ENCODE assay signal across 15 cellular contexts in genomic region chr2:169173876-169174275, GRCh38.
DNase-seq lines count a peak whose midpoint lies in the region; ATAC-seq and TF ChIP-seq lines count a peak whose summit lies in the region.
"Had no signal": no experiment of that assay in that cellular context is flagged by ENCODE, and none has a peak within 500 bp of the region (broad histone marks: within the 10 kb centered on the region; RNA-seq: fewer than 3 reads in every experiment).

No MANE protein-coding gene starts in this region.

- no peak for TF ChIP-seq CTCF in BE2C (IDR thresholded peaks at IDR 0.05; ENCODE audit: low read depth, low read length)

- no peaks in the 10 kb centered on the region for H3K9me3 ChIP-seq in BE2C
- H3K9me3 ChIP-seq: Peyer's patch had no signal

- H3K4me3 ChIP-seq in BE2C (ENCODE audit: low read depth, low read length), result no peak overlapping the region
- H3K4me3 ChIP-seq: Peyer's patch had no signal

- no peaks in the 10 kb centered on the region for H3K4me1 ChIP-seq in BE2C
- H3K4me1 ChIP-seq: Peyer's patch had no signal

- H3K36me3 ChIP-seq in BE2C, result no peaks in the 10 kb centered on the region
- H3K36me3 ChIP-seq: Peyer's patch had no signal

- ATAC-seq in HG02588 (IDR thresholded peaks at IDR 0.05; ENCODE audit: unreplicated experiment) (no peak), HG02884 (IDR thresholded peaks at IDR 0.05; ENCODE audit: unreplicated experiment) (no peak)

- H3K27me3 ChIP-seq in BE2C, result no peaks in the 10 kb centered on the region
- H3K27me3 ChIP-seq: Peyer's patch had no signal

- DNase-seq in NCI-H748 (lab: John Stamatoyannopoulos, UW; ENCODE audit: unreplicated experiment), result peak; percentile 31
- no peak for DNase-seq in NCI-H748 treated with DMSO at 0.1 percent for 48 hours (lab: John Stamatoyannopoulos, UW)
- peak; percentile 7 for DNase-seq in BE2C
- peak; percentile 6 for DNase-seq in NCI-H345 treated with DMSO at 0.1 percent for 48 hours (lab: John Stamatoyannopoulos, UW; ENCODE audit: unreplicated experiment)
- DNase-seq in medulla oblongata (ENCODE audit: extremely low spot score), result peak; percentile 32
- DNase-seq in COLO668 (lab: John Stamatoyannopoulos, UW; ENCODE audit: unreplicated experiment), result no peak
- DNase-seq: HFFc6, KBM-7, NCI-H1092, NCI-H187 treated with DMSO at 0.1 percent for 48 hours, NCI-H526, Peyer's patch, SHP77 treated with DMSO at 0.1 percent for 48 hours had no signal

Comparison
In these comparisons a context has a peak if more than half of its experiments do, and no peak if none do; other contexts are left out.
1. DNase-seq: peak in NCI-H748 (single experiment), BE2C (single experiment), NCI-H345 treated with DMSO at 0.1 percent for 48 hours (single experiment) and medulla oblongata (single experiment); none in NCI-H748 treated with DMSO at 0.1 percent for 48 hours (single experiment) and COLO668 (single experiment).